Comparison of ENCODE assay signal across 1 cellular context in the genomic region with DNA sequence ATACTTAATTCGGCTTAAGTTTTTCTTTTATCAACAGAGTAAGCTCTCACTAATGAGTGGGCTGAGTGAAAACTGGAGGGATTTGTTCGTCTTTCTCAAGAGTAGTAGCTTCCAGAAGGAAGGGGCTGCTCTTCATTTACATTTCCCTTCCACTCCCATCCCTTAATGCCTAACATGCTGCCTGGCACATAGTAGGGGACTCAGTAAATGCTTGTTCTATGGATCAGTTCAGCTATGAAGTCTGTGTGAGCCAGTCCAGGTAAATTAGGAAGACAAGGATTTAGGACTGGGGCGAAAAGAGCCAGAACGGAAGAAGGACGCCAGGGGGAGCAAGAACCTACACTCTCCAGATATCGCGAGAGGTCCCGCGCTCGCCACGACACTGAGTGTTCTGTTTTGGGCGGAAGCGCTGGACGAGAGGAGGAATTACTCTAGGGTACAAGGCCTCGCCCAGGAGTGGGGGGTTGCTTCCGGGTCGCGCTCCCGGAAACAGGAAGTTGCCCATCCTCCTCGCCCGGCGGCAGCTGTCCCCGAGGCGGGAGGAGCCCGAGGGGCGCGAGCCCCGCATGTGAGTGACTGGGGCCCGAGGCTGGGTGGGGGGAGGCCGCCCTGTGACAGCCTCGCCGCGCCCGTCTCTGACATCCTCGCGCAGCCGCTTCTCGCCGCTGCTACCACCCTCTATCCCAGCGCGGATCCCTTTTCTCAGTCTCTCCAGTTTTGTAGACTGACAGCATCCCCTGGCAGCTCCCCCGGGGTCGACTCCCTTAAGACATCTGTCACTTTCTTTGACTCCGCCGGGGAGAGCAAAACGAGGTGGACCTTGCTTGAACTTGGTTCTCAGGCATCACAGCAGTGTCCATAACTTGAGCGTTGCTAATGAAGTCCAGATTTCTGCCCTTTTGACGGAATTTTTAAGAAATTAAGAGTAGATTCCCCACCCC.
TF ChIP-seq lines count a peak whose summit lies in the region.

A gene with protein sequence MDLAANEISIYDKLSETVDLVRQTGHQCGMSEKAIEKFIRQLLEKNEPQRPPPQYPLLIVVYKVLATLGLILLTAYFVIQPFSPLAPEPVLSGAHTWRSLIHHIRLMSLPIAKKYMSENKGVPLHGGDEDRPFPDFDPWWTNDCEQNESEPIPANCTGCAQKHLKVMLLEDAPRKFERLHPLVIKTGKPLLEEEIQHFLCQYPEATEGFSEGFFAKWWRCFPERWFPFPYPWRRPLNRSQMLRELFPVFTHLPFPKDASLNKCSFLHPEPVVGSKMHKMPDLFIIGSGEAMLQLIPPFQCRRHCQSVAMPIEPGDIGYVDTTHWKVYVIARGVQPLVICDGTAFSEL (plus strand): TSS at position 492 of the 941 bp plus-strand sequence. CDS start 13,493 bp downstream, outside the sequence.

TF ChIP-seq in K562, 482 proteins besides CTCF, POLR2A, EP300 and RAD21 (continued from another document and continues in another):
- TF ChIP-seq KLF6 (CRISPR knock-in tag; IDR thresholded peaks at IDR 0.05; ENCODE audit: borderline replicate concordance), result no peak; the same call in 1 of the 2 replicates
- TF ChIP-seq LCOR (CRISPR knock-in tag; IDR thresholded peaks at IDR 0.05), result peak; percentile 96
- TF ChIP-seq FIP1L1 (IDR thresholded peaks at IDR 0.05; ENCODE audit: low read depth, low read length, poor library complexity, severe bottlenecking), result peak; percentile 42
- peak; percentile 78 for TF ChIP-seq MEIS2 (IDR thresholded peaks at IDR 0.05; ENCODE audit: partially characterized antibody)
- TF ChIP-seq, protein P1, sequence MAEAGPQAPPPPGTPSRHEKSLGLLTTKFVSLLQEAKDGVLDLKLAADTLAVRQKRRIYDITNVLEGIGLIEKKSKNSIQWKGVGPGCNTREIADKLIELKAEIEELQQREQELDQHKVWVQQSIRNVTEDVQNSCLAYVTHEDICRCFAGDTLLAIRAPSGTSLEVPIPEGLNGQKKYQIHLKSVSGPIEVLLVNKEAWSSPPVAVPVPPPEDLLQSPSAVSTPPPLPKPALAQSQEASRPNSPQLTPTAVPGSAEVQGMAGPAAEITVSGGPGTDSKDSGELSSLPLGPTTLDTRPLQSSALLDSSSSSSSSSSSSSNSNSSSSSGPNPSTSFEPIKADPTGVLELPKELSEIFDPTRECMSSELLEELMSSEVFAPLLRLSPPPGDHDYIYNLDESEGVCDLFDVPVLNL (CRISPR knock-in tag; IDR thresholded peaks at IDR 0.05; ENCODE audit: low read depth), result 0 out of 2 replicates have a peak, but pooled peaks have one; percentile 37
- peak; percentile 69 for TF ChIP-seq BRD9 (IDR thresholded peaks at IDR 0.05; ENCODE audit: low read depth, partially characterized antibody)
- 0 out of 2 replicates have a peak, but pooled peaks have one; percentile 31 for TF ChIP-seq NCOA6 (IDR thresholded peaks at IDR 0.05)
- TF ChIP-seq, protein P2, sequence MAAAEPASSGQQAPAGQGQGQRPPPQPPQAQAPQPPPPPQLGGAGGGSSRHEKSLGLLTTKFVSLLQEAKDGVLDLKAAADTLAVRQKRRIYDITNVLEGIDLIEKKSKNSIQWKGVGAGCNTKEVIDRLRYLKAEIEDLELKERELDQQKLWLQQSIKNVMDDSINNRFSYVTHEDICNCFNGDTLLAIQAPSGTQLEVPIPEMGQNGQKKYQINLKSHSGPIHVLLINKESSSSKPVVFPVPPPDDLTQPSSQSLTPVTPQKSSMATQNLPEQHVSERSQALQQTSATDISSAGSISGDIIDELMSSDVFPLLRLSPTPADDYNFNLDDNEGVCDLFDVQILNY (CRISPR knock-in tag; IDR thresholded peaks at IDR 0.05), result 0 out of 2 replicates have a peak, but pooled peaks have one; percentile 27
- no peak for TF ChIP-seq ZNF121 (CRISPR knock-in tag; conservative IDR thresholded peaks at IDR 0.05)
- TF ChIP-seq, protein P3, sequence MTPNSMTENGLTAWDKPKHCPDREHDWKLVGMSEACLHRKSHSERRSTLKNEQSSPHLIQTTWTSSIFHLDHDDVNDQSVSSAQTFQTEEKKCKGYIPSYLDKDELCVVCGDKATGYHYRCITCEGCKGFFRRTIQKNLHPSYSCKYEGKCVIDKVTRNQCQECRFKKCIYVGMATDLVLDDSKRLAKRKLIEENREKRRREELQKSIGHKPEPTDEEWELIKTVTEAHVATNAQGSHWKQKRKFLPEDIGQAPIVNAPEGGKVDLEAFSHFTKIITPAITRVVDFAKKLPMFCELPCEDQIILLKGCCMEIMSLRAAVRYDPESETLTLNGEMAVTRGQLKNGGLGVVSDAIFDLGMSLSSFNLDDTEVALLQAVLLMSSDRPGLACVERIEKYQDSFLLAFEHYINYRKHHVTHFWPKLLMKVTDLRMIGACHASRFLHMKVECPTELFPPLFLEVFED (CRISPR knock-in tag; conservative IDR thresholded peaks at IDR 0.05), result peak; percentile 28; the same call in 1 of the 2 replicates
- TF ChIP-seq, protein P4, sequence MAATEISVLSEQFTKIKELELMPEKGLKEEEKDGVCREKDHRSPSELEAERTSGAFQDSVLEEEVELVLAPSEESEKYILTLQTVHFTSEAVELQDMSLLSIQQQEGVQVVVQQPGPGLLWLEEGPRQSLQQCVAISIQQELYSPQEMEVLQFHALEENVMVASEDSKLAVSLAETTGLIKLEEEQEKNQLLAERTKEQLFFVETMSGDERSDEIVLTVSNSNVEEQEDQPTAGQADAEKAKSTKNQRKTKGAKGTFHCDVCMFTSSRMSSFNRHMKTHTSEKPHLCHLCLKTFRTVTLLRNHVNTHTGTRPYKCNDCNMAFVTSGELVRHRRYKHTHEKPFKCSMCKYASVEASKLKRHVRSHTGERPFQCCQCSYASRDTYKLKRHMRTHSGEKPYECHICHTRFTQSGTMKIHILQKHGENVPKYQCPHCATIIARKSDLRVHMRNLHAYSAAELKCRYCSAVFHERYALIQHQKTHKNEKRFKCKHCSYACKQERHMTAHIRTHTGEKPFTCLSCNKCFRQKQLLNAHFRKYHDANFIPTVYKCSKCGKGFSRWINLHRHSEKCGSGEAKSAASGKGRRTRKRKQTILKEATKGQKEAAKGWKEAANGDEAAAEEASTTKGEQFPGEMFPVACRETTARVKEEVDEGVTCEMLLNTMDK (IDR thresholded peaks at IDR 0.05; ENCODE audit: borderline replicate concordance, insufficient read depth, low read depth, low read length, poor library complexity, severe bottlenecking), result peak; percentile 87
- peak; percentile 71 to 99; a peak in 3 of 4 replicates for TF ChIP-seq HDAC1 (IDR thresholded peaks at IDR 0.05)
- peak; percentile 44; the same call in 1 of the 2 replicates for TF ChIP-seq TOE1 (IDR thresholded peaks at IDR 0.05; ENCODE audit: borderline replicate concordance)
- TF ChIP-seq TOE1 (CRISPR knock-in tag; IDR thresholded peaks at IDR 0.05; ENCODE audit: borderline replicate concordance, low read depth), result no peak
- TF ChIP-seq, protein P5, sequence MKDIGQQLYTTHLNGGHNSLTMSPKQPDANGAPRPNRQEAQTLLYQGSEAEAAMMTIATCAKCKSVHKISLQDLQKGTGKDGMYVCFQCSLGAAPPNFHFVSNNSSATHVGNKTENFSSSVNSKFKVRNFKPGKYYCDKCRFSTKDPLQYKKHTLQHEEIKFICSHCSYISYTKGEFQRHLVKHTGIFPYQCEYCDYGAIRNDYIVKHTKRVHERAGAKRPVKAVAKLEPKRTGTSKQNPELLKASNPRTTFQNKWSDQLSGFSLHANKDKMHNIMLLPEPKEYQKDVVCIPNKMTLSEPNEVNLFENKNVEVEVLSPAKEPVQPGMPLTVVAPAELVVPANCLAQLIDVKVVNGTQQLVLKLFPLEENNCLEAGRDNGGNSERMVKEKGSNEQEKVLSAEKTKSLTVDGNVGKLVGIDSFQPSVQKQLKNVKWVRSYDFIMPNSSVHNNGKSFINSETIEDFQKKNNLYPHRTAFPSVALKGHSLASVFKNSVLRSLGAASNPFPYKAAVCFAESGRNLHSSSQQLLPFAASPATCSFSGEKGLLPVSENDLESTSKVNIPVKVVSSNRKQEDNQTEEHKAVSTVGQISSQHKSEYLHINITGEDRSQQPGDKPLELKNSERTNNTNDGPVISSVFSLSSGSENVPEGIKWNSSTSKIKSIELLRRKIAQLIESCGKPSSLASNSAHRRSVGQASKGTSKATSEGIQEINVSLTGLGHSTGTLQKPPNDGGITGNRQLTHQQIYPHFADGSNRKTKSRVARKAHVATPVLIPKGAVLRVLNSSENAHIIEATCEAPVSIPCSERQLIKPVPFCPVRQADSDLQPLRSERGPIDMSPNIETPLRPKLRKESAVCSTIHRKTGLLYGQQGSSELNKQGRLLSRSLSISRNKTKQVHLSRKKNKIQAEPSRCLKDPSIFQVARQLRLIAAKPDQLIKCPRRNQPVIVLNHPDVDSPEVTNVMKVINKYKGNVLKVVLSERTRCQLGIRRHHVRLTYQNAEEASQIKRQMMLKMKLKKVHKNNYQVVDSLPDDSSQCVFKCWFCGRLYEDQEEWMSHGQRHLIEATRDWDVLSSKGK (CRISPR knock-in tag; IDR thresholded peaks at IDR 0.05), result no peak
- peak; percentile 68 for TF ChIP-seq TBP (optimal IDR thresholded peaks at IDR 0.05; ENCODE audit: low read depth, low read length)
- TF ChIP-seq, protein P6, sequence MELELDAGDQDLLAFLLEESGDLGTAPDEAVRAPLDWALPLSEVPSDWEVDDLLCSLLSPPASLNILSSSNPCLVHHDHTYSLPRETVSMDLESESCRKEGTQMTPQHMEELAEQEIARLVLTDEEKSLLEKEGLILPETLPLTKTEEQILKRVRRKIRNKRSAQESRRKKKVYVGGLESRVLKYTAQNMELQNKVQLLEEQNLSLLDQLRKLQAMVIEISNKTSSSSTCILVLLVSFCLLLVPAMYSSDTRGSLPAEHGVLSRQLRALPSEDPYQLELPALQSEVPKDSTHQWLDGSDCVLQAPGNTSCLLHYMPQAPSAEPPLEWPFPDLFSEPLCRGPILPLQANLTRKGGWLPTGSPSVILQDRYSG (tag; conservative IDR thresholded peaks at IDR 0.05; ENCODE audit: low read depth), result no peak
- TF ChIP-seq SPI1 (IDR thresholded peaks at IDR 0.05; ENCODE audit: borderline replicate concordance, low read depth, low read length), result peak; percentile 73; the same call in 1 of the 2 replicates
- TF ChIP-seq, protein P7, sequence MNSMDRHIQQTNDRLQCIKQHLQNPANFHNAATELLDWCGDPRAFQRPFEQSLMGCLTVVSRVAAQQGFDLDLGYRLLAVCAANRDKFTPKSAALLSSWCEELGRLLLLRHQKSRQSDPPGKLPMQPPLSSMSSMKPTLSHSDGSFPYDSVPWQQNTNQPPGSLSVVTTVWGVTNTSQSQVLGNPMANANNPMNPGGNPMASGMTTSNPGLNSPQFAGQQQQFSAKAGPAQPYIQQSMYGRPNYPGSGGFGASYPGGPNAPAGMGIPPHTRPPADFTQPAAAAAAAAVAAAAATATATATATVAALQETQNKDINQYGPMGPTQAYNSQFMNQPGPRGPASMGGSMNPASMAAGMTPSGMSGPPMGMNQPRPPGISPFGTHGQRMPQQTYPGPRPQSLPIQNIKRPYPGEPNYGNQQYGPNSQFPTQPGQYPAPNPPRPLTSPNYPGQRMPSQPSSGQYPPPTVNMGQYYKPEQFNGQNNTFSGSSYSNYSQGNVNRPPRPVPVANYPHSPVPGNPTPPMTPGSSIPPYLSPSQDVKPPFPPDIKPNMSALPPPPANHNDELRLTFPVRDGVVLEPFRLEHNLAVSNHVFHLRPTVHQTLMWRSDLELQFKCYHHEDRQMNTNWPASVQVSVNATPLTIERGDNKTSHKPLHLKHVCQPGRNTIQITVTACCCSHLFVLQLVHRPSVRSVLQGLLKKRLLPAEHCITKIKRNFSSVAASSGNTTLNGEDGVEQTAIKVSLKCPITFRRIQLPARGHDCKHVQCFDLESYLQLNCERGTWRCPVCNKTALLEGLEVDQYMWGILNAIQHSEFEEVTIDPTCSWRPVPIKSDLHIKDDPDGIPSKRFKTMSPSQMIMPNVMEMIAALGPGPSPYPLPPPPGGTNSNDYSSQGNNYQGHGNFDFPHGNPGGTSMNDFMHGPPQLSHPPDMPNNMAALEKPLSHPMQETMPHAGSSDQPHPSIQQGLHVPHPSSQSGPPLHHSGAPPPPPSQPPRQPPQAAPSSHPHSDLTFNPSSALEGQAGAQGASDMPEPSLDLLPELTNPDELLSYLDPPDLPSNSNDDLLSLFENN (IDR thresholded peaks at IDR 0.05; ENCODE audit: low read depth in 2 of 2, low read length in 2 of 2), result peak in 1 of 2 experiments; percentile 52; a peak in 1 of 4 replicates
- peak; percentile 61; the same call in 1 of the 2 replicates for TF ChIP-seq DMBX1 (CRISPR knock-in tag; IDR thresholded peaks at IDR 0.05; ENCODE audit: borderline replicate concordance)
- TF ChIP-seq ESRRA (IDR thresholded peaks at IDR 0.05; ENCODE audit: borderline replicate concordance, low read depth), result peak; percentile 83
- TF ChIP-seq, protein P8, sequence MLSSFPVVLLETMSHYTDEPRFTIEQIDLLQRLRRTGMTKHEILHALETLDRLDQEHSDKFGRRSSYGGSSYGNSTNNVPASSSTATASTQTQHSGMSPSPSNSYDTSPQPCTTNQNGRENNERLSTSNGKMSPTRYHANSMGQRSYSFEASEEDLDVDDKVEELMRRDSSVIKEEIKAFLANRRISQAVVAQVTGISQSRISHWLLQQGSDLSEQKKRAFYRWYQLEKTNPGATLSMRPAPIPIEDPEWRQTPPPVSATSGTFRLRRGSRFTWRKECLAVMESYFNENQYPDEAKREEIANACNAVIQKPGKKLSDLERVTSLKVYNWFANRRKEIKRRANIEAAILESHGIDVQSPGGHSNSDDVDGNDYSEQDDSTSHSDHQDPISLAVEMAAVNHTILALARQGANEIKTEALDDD (IDR thresholded peaks at IDR 0.05), result peak; percentile 74; the same call in 1 of the 2 replicates
- no peak for TF ChIP-seq ZNF668 (CRISPR knock-in tag; IDR thresholded peaks at IDR 0.05)
- peak; percentile 90 for TF ChIP-seq SP1 (CRISPR knock-in tag; IDR thresholded peaks at IDR 0.05)
- no peak; the same call in 1 of the 2 replicates for TF ChIP-seq TEAD4 (IDR thresholded peaks at IDR 0.05; ENCODE audit: low read length)
- no peak for TF ChIP-seq TEAD4 (CRISPR knock-in tag; IDR thresholded peaks at IDR 0.05; ENCODE audit: borderline replicate concordance)
- peak; percentile 91 for TF ChIP-seq ETV5 (CRISPR knock-in tag; IDR thresholded peaks at IDR 0.05; ENCODE audit: low read depth)
- peak; percentile 60; the same call in 1 of the 2 replicates for TF ChIP-seq NR4A1 (CRISPR knock-in tag; IDR thresholded peaks at IDR 0.05)
- no peak; the same call in 1 of the 2 replicates for TF ChIP-seq NR4A1 (tag; IDR thresholded peaks at IDR 0.05)
- TF ChIP-seq, protein P9, sequence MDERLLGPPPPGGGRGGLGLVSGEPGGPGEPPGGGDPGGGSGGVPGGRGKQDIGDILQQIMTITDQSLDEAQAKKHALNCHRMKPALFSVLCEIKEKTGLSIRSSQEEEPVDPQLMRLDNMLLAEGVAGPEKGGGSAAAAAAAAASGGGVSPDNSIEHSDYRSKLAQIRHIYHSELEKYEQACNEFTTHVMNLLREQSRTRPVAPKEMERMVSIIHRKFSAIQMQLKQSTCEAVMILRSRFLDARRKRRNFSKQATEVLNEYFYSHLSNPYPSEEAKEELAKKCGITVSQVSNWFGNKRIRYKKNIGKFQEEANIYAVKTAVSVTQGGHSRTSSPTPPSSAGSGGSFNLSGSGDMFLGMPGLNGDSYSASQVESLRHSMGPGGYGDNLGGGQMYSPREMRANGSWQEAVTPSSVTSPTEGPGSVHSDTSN (CRISPR knock-in tag; IDR thresholded peaks at IDR 0.05; ENCODE audit: low read depth), result no peak
- TF ChIP-seq, protein P9 (tag; conservative IDR thresholded peaks at IDR 0.05; ENCODE audit: low read depth), result 0 out of 2 replicates have a peak, but pooled peaks have one; percentile 41
- peak; percentile 63 for TF ChIP-seq ASH1L (IDR thresholded peaks at IDR 0.05; ENCODE audit: borderline replicate concordance, low read depth, partially characterized antibody)
- TF ChIP-seq NR3C1 (CRISPR knock-in tag; IDR thresholded peaks at IDR 0.05), result no peak
